ENCODE assay signal across 12 cellular contexts in the genomic region with DNA sequence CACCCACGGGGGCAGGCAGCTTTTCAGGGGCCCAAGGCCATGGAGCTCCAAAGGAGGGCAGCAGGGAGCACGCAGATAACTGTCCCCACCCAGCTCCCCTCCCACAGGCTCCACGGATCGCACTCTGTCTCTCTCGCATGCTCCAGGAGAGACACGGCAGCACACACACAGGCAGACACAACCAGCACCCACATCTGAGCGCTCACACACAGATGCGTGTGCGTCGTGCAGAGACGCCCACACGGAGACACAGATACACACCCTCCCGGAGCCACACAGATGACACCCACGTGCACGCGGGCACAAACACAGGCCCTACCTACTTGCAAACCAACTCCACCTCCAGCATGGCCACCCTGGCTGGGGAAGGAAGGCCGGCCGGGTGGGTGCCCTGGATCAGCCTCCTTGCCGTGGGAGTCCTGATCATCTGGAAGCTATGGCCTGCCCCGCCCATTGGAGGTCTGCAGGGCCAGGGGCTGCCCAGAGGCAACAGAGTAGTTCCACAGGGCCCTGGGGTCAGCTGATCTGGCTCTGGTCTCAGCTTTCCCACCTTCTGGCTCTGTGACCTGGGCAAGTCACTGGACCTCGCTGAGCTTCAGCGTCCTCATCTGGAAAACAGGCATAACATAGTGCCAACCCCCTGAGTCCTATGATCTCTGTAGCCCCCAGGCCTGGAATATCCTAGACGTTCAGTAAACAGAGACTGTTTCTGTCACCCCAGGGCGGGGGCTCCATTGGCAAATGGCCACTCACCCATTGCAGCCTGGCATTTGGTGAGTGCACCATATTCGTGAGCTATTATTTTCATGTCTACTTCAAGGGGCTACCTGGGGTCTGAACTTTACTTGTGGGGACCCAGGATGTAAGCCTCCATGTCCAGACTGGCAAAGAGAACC.
"Had no signal": no experiment of that assay in that cellular context is flagged by ENCODE, and none has a peak within 500 bp of the region (broad histone marks: within the 10 kb centered on the region; RNA-seq: fewer than 3 reads in every experiment).

No MANE protein-coding gene starts in this region.

- H3K4me1 ChIP-seq: testis had no signal

- FAIRE-seq: TTC549 had no signal

- H3K27me3 ChIP-seq: testis had no signal

- H3K4me1 Mint-ChIP-seq: natural killer cell had no signal

- H3K27me3 Mint-ChIP-seq: stimulated activated naive CD8-positive, alpha-beta T cell treated with anti-CD3 and anti-CD28 coated beads, Interleukin-15, Interleukin-2, amounts not matched to agents 100 ng/mL and 50 ng/mL, for 24 hours had no signal

- ATAC-seq: left cardiac atrium, mucosa of descending colon, natural killer cell had no signal

- H3K27ac ChIP-seq: testis had no signal

- H3K27ac Mint-ChIP-seq: natural killer cell; stimulated activated naive CD8-positive, alpha-beta T cell treated with anti-CD3 and anti-CD28 coated beads, Interleukin-15, Interleukin-2, amounts not matched to agents 100 ng/mL and 50 ng/mL, for 24 hours had no signal

- H3K9me3 ChIP-seq: mucosa of descending colon, testis had no signal

- H3K4me3 ChIP-seq: lung, mucosa of descending colon, testis had no signal

- H3K36me3 Mint-ChIP-seq: natural killer cell had no signal

- H3K4me3 Mint-ChIP-seq: natural killer cell; stimulated activated naive CD8-positive, alpha-beta T cell treated with anti-CD3 and anti-CD28 coated beads, Interleukin-15, Interleukin-2, amounts not matched to agents 100 ng/mL and 50 ng/mL, for 24 hours had no signal

- DNase-seq: activated CD4-positive, alpha-beta T cell treated with anti-CD3 and anti-CD28 coated beads, Interleukin-2, amount 50 U/mL, for 48 hours; activated naive CD4-positive, alpha-beta T cell treated with Interleukin-2 at 50 U/mL for 16 hours; central memory CD4-positive, alpha-beta T cell; left cardiac atrium; mucosa of descending colon; natural killer cell; stimulated activated CD4-positive, alpha-beta T cell treated with anti-CD3 and anti-CD28 coated beads, Interleukin-4, amount 100 ng/mL, for 24 hours; T-helper 2 cell; testis had no signal

- H3K9me3 Mint-ChIP-seq: natural killer cell; stimulated activated naive CD8-positive, alpha-beta T cell treated with anti-CD3 and anti-CD28 coated beads, Interleukin-15, Interleukin-2, amounts not matched to agents 100 ng/mL and 50 ng/mL, for 24 hours had no signal
